In genomic region chr20:13744403-13744802, GRCh38 we compare ENCODE assay signal across 27 cellular contexts. TPM values are rescaled to one million over a fixed set of nuclear protein-coding genes. Genes with fewer than 3 reads are reported as not detected.
DNase-seq lines count a peak whose midpoint lies in the region; ATAC-seq, FAIRE-seq and TF ChIP-seq lines count a peak whose summit lies in the region.
"Had no signal": no experiment of that assay in that cellular context is flagged by ENCODE, and none has a peak within 500 bp of the region (broad histone marks: within the 10 kb centered on the region; RNA-seq: fewer than 3 reads in every experiment).

No MANE protein-coding gene starts in this region.

- SMC1A ChIA-PET in GM12878 (lab: Charles Lee; ENCODE audit: uncharacterized antibody, unreplicated experiment) = interaction anchor here (0.9 kb wide), 1 partner anchor 13 kb away, joined by 3 read pairs; no protein-coding TSS in a partner anchor

- in situ Hi-C loops in GM12878 (cut with MboI) = no loop called here

- ATAC-seq in A549 (0 out of 6 replicates have a peak, but pooled peaks of 1 of the 2 experiments have one; percentile 30), GM12878 (no peak)
- ATAC-seq in activated naive CD8-positive, alpha-beta T cell treated with anti-CD3 and anti-CD28 coated beads, Interleukin-2, amount 50 U/mL, for 24 hours = no peak
- ATAC-seq: T-cell had no signal

- no peak for DNase-seq in A549 (ENCODE audit: low read depth in 1 of 2, low spot score in 1 of 2)
- peak; percentile 29 for DNase-seq in EL
- no peak for DNase-seq in GM12878 (ENCODE audit: low read depth, low spot score)
- DNase-seq in keratinocyte (ENCODE audit: low read depth, low spot score) = no peak
- DNase-seq in H7 = no peak
- DNase-seq in small intestine = no peak
- DNase-seq in activated naive CD8-positive, alpha-beta T cell treated with anti-CD3 and anti-CD28 coated beads, Interleukin-2, amount 50 U/mL, for 24 hours = no peak
- DNase-seq in lower leg skin (ENCODE audit: low spot score in 2 of 2) = no peak
- DNase-seq: activated CD4-positive, alpha-beta T cell treated with anti-CD3 and anti-CD28 coated beads for 48 hours; activated CD8-positive, alpha-beta memory T cell treated with anti-CD3 and anti-CD28 coated beads for 24 hours; activated naive CD4-positive, alpha-beta T cell; activated T-cell treated with anti-CD3 and anti-CD28 coated beads, Interleukin-2, amount 50 U/mL, for 1 hour; CD8-positive, alpha-beta memory T cell; hypothalamus; Kasumi-1; MV-4-11; NCI-H1694; NCI-H446 treated with DMSO at 0.1 percent for 48 hours; NCI-H82; RPMI8226; stimulated activated CD4-positive, alpha-beta T cell treated with anti-CD3 and anti-CD28 coated beads, Interleukin-4, amount 100 ng/mL, for 24 hours; T-cell; tibial artery; WERI-Rb-1 had no signal

- H4K20me1 ChIP-seq in GM12878 (ENCODE audit: control insufficient read depth, insufficient read depth) = no peaks in the 10 kb centered on the region
- H4K20me1 ChIP-seq in keratinocyte (ENCODE audit: control insufficient read depth, extremely low read depth, insufficient read depth, low read length) = no peaks in the 10 kb centered on the region

- no peaks in the 10 kb centered on the region for H3K27me3 ChIP-seq in GM12878 (replicated peaks in 1 of 2; ENCODE audit: control insufficient read depth in 2 of 2, insufficient read depth in 2 of 2, low read length in 1 of 2)
- H3K27me3 ChIP-seq in keratinocyte (ENCODE audit: control insufficient read depth, extremely low read depth, insufficient read depth, low read length) = no peaks in the 10 kb centered on the region
- no peaks in the 10 kb centered on the region for H3K27me3 ChIP-seq in H7 (ENCODE audit: control insufficient read depth, insufficient read depth, low read length)
- no peaks in the 10 kb centered on the region for H3K27me3 ChIP-seq in small intestine (ENCODE audit: control insufficient read depth in 2 of 2, insufficient read depth in 2 of 2, low read length in 2 of 2)
- H3K27me3 ChIP-seq: tibial artery had no signal

- dilution Hi-C loops in keratinocyte (cut with MboI; ENCODE audit: extremely low pct_ligation_motif_present, low sequenced_read_pairs) = no loop called here

- 56% methylated on average over 1 of the region's 1 CpG for WGBS in A549 (ENCODE audit: missing lambda C conversion rate)
- 0% methylated on average over 1 of the region's 1 CpG for WGBS in GM12878 (ENCODE audit: insufficient coverage, insufficient replicate concordance, low lambda C conversion rate, missing lambda C conversion rate)
- WGBS in small intestine, 3 donors = 61 to 80% (median 70%) methylated on average over 1 of the region's 1 CpG
- WGBS in lower leg skin, 2 donors = 63 to 87% methylated on average over 1 of the region's 1 CpG

- peaks cover 22% of the 10 kb centered on the region for H3K9me3 Mint-ChIP-seq in activated naive CD8-positive, alpha-beta T cell treated with anti-CD3 and anti-CD28 coated beads, Interleukin-2, amount 50 U/mL, for 24 hours

- H3K27ac ChIP-seq in A549 (no peak overlapping the region), GM12878 (ENCODE audit: control insufficient read depth, insufficient read depth) (no peak overlapping the region), keratinocyte (ENCODE audit: control insufficient read depth, insufficient read depth, low read length) (no peak overlapping the region), small intestine (ENCODE audit: low read depth in 1 of 2, low read length in 1 of 2) (no peak overlapping the region)
- H3K27ac ChIP-seq: prostate gland, WERI-Rb-1 had no signal

- peaks cover 59% of the 10 kb centered on the region for H3K36me3 Mint-ChIP-seq in activated naive CD8-positive, alpha-beta T cell treated with anti-CD3 and anti-CD28 coated beads, Interleukin-2, amount 50 U/mL, for 24 hours (ENCODE audit: low read depth)

- no peak overlapping the region for H3K4me3 Mint-ChIP-seq in activated naive CD8-positive, alpha-beta T cell treated with anti-CD3 and anti-CD28 coated beads, Interleukin-2, amount 50 U/mL, for 24 hours
- H3K4me3 Mint-ChIP-seq: B cell; CD8-positive, alpha-beta memory T cell; T-cell had no signal

- FAIRE-seq in A549 (lab: Jason Lieb, UNC) (peak; percentile 65), GM12878 (lab: Jason Lieb, UNC) (no peak), keratinocyte (lab: Jason Lieb, UNC) (peak; percentile 9), small intestine (lab: Jason Lieb, UNC) (no peak)
- FAIRE-seq: G401.6 had no signal

- CTCF ChIA-PET in A549 (lab: Yijun Ruan, JAX) (interaction anchor here (0.7 to 1.3 kb wide), 2 partner anchors 18 to 28 kb away, joined by 3 read pairs; no protein-coding TSS in a partner anchor), GM12878 (lab: Yijun Ruan, JAX) (interaction anchor here (0.6 kb wide), 1 partner anchor 27 kb away, joined by 3 read pairs; no protein-coding TSS in a partner anchor)

- peaks cover 15% of the 10 kb centered on the region for H3K9me3 ChIP-seq in A549
- H3K9me3 ChIP-seq in GM12878 (replicated peaks; ENCODE audit: control insufficient read depth, insufficient read depth, low read length) = no peaks in the 10 kb centered on the region
- H3K9me3 ChIP-seq in keratinocyte (ENCODE audit: control insufficient read depth, low read depth, low read length) = no peaks in the 10 kb centered on the region
- H3K9me3 ChIP-seq in small intestine (ENCODE audit: control insufficient read depth, low read depth) = no peaks in the 10 kb centered on the region
- H3K9me3 ChIP-seq: prostate gland, tibial artery had no signal

- peaks cover 19% of the 10 kb centered on the region for H3K4me1 Mint-ChIP-seq in activated naive CD8-positive, alpha-beta T cell treated with anti-CD3 and anti-CD28 coated beads, Interleukin-2, amount 50 U/mL, for 24 hours
- H3K4me1 Mint-ChIP-seq: B cell; CD8-positive, alpha-beta memory T cell; T-cell had no signal

- H3K4me2 ChIP-seq in A549 = no peak overlapping the region
- no peak overlapping the region for H3K4me2 ChIP-seq in GM12878 (ENCODE audit: control insufficient read depth, insufficient read depth)
- no peak overlapping the region for H3K4me2 ChIP-seq in keratinocyte (ENCODE audit: control insufficient read depth, extremely low read depth, insufficient read depth, low read depth, low read length)

- intact Hi-C loops in GM12878 (cut with micrococcal nuclease; ENCODE audit: unreplicated experiment) (no loop called here), lower leg skin (cut with DNase I; ENCODE audit: low total_unique reads) (no loop called here)

- RAD21 ChIA-PET in GM12878 (lab: Charles Lee; ENCODE audit: unreplicated experiment) = no interaction called here

- no TSS peak for BruUV-seq in GM12878 (replicated peaks; lab: Mats Ljungman, UMichigan)

- TF ChIP-seq POLR2A in A549 (IDR thresholded peaks at IDR 0.05; ENCODE audit: low read length) = no peak
- no peak for TF ChIP-seq POLR2A in GM12878 (IDR thresholded peaks at IDR 0.05; ENCODE audit: low read depth, low read length)
- no peak for TF ChIP-seq POLR2A in lower leg skin (IDR thresholded peaks at IDR 0.05)

- H3K4me3 ChIP-seq in A549 (no peak overlapping the region), GM12878 (no peak overlapping the region), keratinocyte (ENCODE audit: control insufficient read depth in 2 of 3, extremely low read depth in 1 of 3, insufficient read depth in 2 of 3, low read depth in 1 of 3, low read length in 3 of 3) (no peak overlapping the region), H7 (ENCODE audit: insufficient read depth, low read depth, low read length) (no peak overlapping the region), small intestine (ENCODE audit: low read depth in 1 of 2, low read length in 2 of 2) (no peak overlapping the region), lower leg skin (ENCODE audit: low read depth, poor library complexity, severe bottlenecking) (no peak overlapping the region)
- H3K4me3 ChIP-seq: prostate gland, tibial artery had no signal

- TF ChIP-seq EP300 in A549 (IDR thresholded peaks at IDR 0.05) (no peak), GM12878 (IDR thresholded peaks at IDR 0.05; ENCODE audit: borderline replicate concordance in 1 of 2, control insufficient read depth in 1 of 2, low read depth in 2 of 2, low read length in 2 of 2) (no peak)

- no peaks in the 10 kb centered on the region for H3K4me1 ChIP-seq in A549
- H3K4me1 ChIP-seq in GM12878 (ENCODE audit: control insufficient read depth, insufficient read depth, low read length) = no peaks in the 10 kb centered on the region
- peaks cover 2% of the 10 kb centered on the region for H3K4me1 ChIP-seq in keratinocyte (ENCODE audit: control insufficient read depth, extremely low read depth, insufficient read depth, low read length)
- no peaks in the 10 kb centered on the region for H3K4me1 ChIP-seq in small intestine (ENCODE audit: control insufficient read depth in 2 of 2, insufficient read depth in 1 of 2, low read depth in 1 of 2, low read length in 1 of 2)
- H3K4me1 ChIP-seq: prostate gland had no signal

- H3K9ac ChIP-seq in GM12878 (ENCODE audit: control insufficient read depth, insufficient read depth, low read length) (no peak overlapping the region), keratinocyte (ENCODE audit: control insufficient read depth, extremely low read depth, insufficient read depth, low read length) (no peak overlapping the region)

- H3K9me1 ChIP-seq in keratinocyte (ENCODE audit: control insufficient read depth, extremely low read depth, insufficient read depth, low read length) = no peaks in the 10 kb centered on the region

- no peak overlapping the region for H3K27ac Mint-ChIP-seq in activated naive CD8-positive, alpha-beta T cell treated with anti-CD3 and anti-CD28 coated beads, Interleukin-2, amount 50 U/mL, for 24 hours
- H3K27ac Mint-ChIP-seq: B cell, T-cell had no signal

- TF ChIP-seq CTCF in A549 (IDR thresholded peaks at IDR 0.05) = no peak
- no peak for TF ChIP-seq CTCF in GM12878 (IDR thresholded peaks at IDR 0.05 in 2 of 3, conservative IDR thresholded peaks at IDR 0.05 in 1 of 3; ENCODE audit: control insufficient read depth in 2 of 3, extremely low read depth in 1 of 3, insufficient read depth in 1 of 3, low read depth in 3 of 3, low read length in 3 of 3)
- no peak for TF ChIP-seq CTCF in keratinocyte (optimal IDR thresholded peaks at IDR 0.05 in 1 of 3, IDR thresholded peaks at IDR 0.05 in 1 of 3, conservative IDR thresholded peaks at IDR 0.05 in 1 of 3; ENCODE audit: extremely low read depth in 1 of 3, insufficient read depth in 2 of 3, low read length in 3 of 3)
- TF ChIP-seq CTCF in lower leg skin (IDR thresholded peaks at IDR 0.05) = no peak

- TF ChIP-seq RAD21 in A549 (conservative IDR thresholded peaks at IDR 0.05 in 1 of 2, IDR thresholded peaks at IDR 0.05 in 1 of 2) (no peak), GM12878 (IDR thresholded peaks at IDR 0.05; ENCODE audit: insufficient read depth, low read depth, low read length) (no peak)

- H3K27me3 Mint-ChIP-seq in activated naive CD8-positive, alpha-beta T cell treated with anti-CD3 and anti-CD28 coated beads, Interleukin-2, amount 50 U/mL, for 24 hours = no peaks in the 10 kb centered on the region
- H3K27me3 Mint-ChIP-seq: B cell; CD8-positive, alpha-beta memory T cell; T-cell had no signal

- H3K79me2 ChIP-seq in GM12878 (ENCODE audit: control insufficient read depth, insufficient read depth, low read length) (no peaks in the 10 kb centered on the region), keratinocyte (ENCODE audit: control insufficient read depth, insufficient read depth, low read length) (no peaks in the 10 kb centered on the region)

- H3K36me3 ChIP-seq in GM12878 (ENCODE audit: control insufficient read depth in 2 of 2, insufficient read depth in 2 of 2, low read length in 1 of 2) (no peaks in the 10 kb centered on the region; a peak in 2 of 4 replicates), keratinocyte (ENCODE audit: control insufficient read depth in 2 of 2, extremely low read depth in 1 of 2, insufficient read depth in 2 of 2, low read length in 2 of 2) (peaks cover 2 to 8% of the 10 kb centered on the region in 2 experiments), H7 (replicated peaks; ENCODE audit: control insufficient read depth, insufficient read depth, low read length) (peaks cover 4% of the 10 kb centered on the region), small intestine (ENCODE audit: control insufficient read depth in 2 of 2, insufficient read depth in 2 of 2, low read length in 2 of 2) (peaks cover 3% of the 10 kb centered on the region in 2 donors)
- H3K36me3 ChIP-seq: prostate gland had no signal

- H2AFZ ChIP-seq in GM12878 (ENCODE audit: control insufficient read depth, low read depth, low read length) (no peak overlapping the region), keratinocyte (ENCODE audit: control insufficient read depth, low read length) (no peak overlapping the region)

- POLR2A ChIA-PET in A549 (lab: Yijun Ruan, JAX) = no interaction called here
- POLR2A ChIA-PET in GM12878 (lab: Charles Lee) = no interaction called here

RNA-seq across cellular contexts. Expression of gene ESF1, which starts 40.3 kb away (rescaled TPM):
- polyA plus RNA-seq in A549 (2011; rRNA removed) (12.2 and 30.5 TPM in 2 replicates), A549 (2017; fragmentation: RNase III; extraction: RNeasy Plus Mini Kit Qiagen cat#74134 plus additional on column Dnase treatment) (30.6 to 34.8 TPM (median 32.3 TPM) in 3 replicates), GM12878 (2011; rRNA removed) (9.4 and 18.3 TPM in 2 replicates), GM12878 (2014; fragmentation: Illumina TruSeq; extraction: Trizol) (36.2 and 46.3 TPM in 2 replicates), GM12878 (2014; fragmentation: Nextera tagmentation; extraction: Ambion mirVana) (10 to 100 TPM; 20.2 to 27.6 TPM), GM12878 (2014; rRNA removed) (11.5 and 16.5 TPM in 2 replicates), GM12878 (2016; fragmentation: Nextera tagmentation; extraction: Ambion mirVana) (10 to 100 TPM; 11.0 to 14.1 TPM), keratinocyte (3.9 to 10.8 TPM (median 4.9 TPM) in 3 replicates), small intestine (1 to 10 TPM; 7.2 to 9.2 (median 8.4) TPM)
- 2.3 and 3.1 TPM in 2 replicates for polyA plus RNA-seq in A549 (2012; cell fraction: cytosol; rRNA removed)
- 1.1 and 1.4 TPM in 2 replicates for polyA plus RNA-seq in A549 (2012; cell fraction: nucleus; rRNA removed)
- 1.7 and 1.8 TPM in 2 replicates for polyA minus RNA-seq in A549 (2011; rRNA and poly(A)+ RNA removed)
- total RNA-seq in GM12878 (2013; cell fraction: nucleolus; rRNA removed) = 35.3 and 35.5 TPM in 2 replicates
- total RNA-seq in GM12878 (2014; rRNA removed) (9.2 and 15.0 TPM in 2 replicates), GM12878 (2014; rRNA removed; fragmentation: Illumina TruSeq; extraction: Trizol) (32.9 and 36.3 TPM in 2 replicates), GM12878 (2021) (19.1 and 20.2 TPM in 2 replicates), lower leg skin (10 to 100 TPM in 3 of 4 donors, 1 to 10 TPM in 1; 9.5 to 11.1 (median 10.8) TPM)
- polyA plus RNA-seq in GM12878 (2011; ENCODE audit: low read depth) = 9.6 TPM
- polyA plus RNA-seq in GM12878 (2011; cell fraction: cytosol; rRNA removed) = 1.0 and 1.6 TPM in 2 replicates
- 2.6 and 6.4 TPM in 2 replicates for polyA plus RNA-seq in GM12878 (2011; cell fraction: nucleus; rRNA removed)
- polyA plus RNA-seq in GM12878 (2012) = 15.6 and 17.3 TPM in 2 replicates
- polyA minus RNA-seq in GM12878 (2011; rRNA and poly(A)+ RNA removed) = 2.0 and 2.2 TPM in 2 replicates
- 4.3 and 4.4 TPM in 2 replicates for polyA minus RNA-seq in GM12878 (2011; cell fraction: cytosol; rRNA and poly(A)+ RNA removed)
- 2.7 and 7.0 TPM in 2 replicates for polyA minus RNA-seq in GM12878 (2011; cell fraction: nucleus; rRNA and poly(A)+ RNA removed)
- polyA plus RNA-seq in keratinocyte (2011; ENCODE audit: low read depth) = 82.0 TPM
- 4.3 and 4.6 TPM in 2 replicates for polyA plus RNA-seq in keratinocyte (2011; cell fraction: cytosol; rRNA removed)
- polyA plus RNA-seq in keratinocyte (2011; cell fraction: nucleus; rRNA removed) = 6.0 and 13.8 TPM in 2 replicates
- polyA plus RNA-seq in keratinocyte (2012; ENCODE audit: low replicate concordance) = 18.3 and 23.5 TPM in 2 replicates
- polyA minus RNA-seq in keratinocyte = 0.30 to 1.8 TPM in 2 of 3 replicates, not detected in the other
- 2.3 TPM for polyA minus RNA-seq in keratinocyte (2011; cell fraction: cytosol; rRNA and poly(A)+ RNA removed)
- polyA minus RNA-seq in keratinocyte (2011; cell fraction: nucleus; rRNA and poly(A)+ RNA removed) = 2.3 and 6.5 TPM in 2 replicates
- total RNA-seq in H7 (2014; rRNA removed; shearing (Covaris generic)) = 7.4 and 15.8 TPM in 2 replicates

RNA-seq across cellular contexts. Expression of gene NDUFAF5, which starts 40.4 kb away (rescaled TPM):
- polyA plus RNA-seq in A549 (2011; rRNA removed) (36.6 and 53.5 TPM in 2 replicates), A549 (2017; fragmentation: RNase III; extraction: RNeasy Plus Mini Kit Qiagen cat#74134 plus additional on column Dnase treatment) (25.4 to 29.2 TPM (median 27.0 TPM) in 3 replicates), GM12878 (2011; rRNA removed) (28.5 and 41.9 TPM in 2 replicates), GM12878 (2014; fragmentation: Illumina TruSeq; extraction: Trizol) (23.9 and 38.5 TPM in 2 replicates), GM12878 (2014; fragmentation: Nextera tagmentation; extraction: Ambion mirVana) (10 to 100 TPM; 24.7 to 27.5 TPM), GM12878 (2014; rRNA removed) (19.0 and 28.8 TPM in 2 replicates), GM12878 (2016; fragmentation: Nextera tagmentation; extraction: Ambion mirVana) (10 to 100 TPM; 30.6 to 33.1 TPM), keratinocyte (12.8 to 26.4 TPM (median 16.1 TPM) in 3 replicates), small intestine (10 to 100 TPM; 20.5 to 46.7 (median 34.0) TPM)
- 14.2 and 16.2 TPM in 2 replicates for polyA plus RNA-seq in A549 (2012; cell fraction: cytosol; rRNA removed)
- polyA plus RNA-seq in A549 (2012; cell fraction: nucleus; rRNA removed) = 7.9 and 20.2 TPM in 2 replicates
- polyA minus RNA-seq in A549 (2011; rRNA and poly(A)+ RNA removed) = 14.5 and 16.4 TPM in 2 replicates
- 61.2 and 61.3 TPM in 2 replicates for total RNA-seq in GM12878 (2013; cell fraction: nucleolus; rRNA removed)
- total RNA-seq in GM12878 (2014; rRNA removed) (15.6 and 19.8 TPM in 2 replicates), GM12878 (2014; rRNA removed; fragmentation: Illumina TruSeq; extraction: Trizol) (24.8 and 25.2 TPM in 2 replicates), GM12878 (2021) (27.2 and 36.9 TPM in 2 replicates), lower leg skin (10 to 100 TPM; 10.4 to 17.5 (median 12.9) TPM)
- polyA plus RNA-seq in GM12878 (2011; ENCODE audit: low read depth) = 19.1 TPM
- 8.9 and 11.0 TPM in 2 replicates for polyA plus RNA-seq in GM12878 (2011; cell fraction: cytosol; rRNA removed)
- 25.4 and 31.0 TPM in 2 replicates for polyA plus RNA-seq in GM12878 (2011; cell fraction: nucleus; rRNA removed)
- 15.2 and 20.9 TPM in 2 replicates for polyA plus RNA-seq in GM12878 (2012)
- polyA minus RNA-seq in GM12878 (2011; rRNA and poly(A)+ RNA removed) = 9.8 and 15.4 TPM in 2 replicates
- 3.0 and 3.1 TPM in 2 replicates for polyA minus RNA-seq in GM12878 (2011; cell fraction: cytosol; rRNA and poly(A)+ RNA removed)
- 15.2 and 21.0 TPM in 2 replicates for polyA minus RNA-seq in GM12878 (2011; cell fraction: nucleus; rRNA and poly(A)+ RNA removed)
- 17.9 TPM for polyA plus RNA-seq in keratinocyte (2011; ENCODE audit: low read depth)
- polyA plus RNA-seq in keratinocyte (2011; cell fraction: cytosol; rRNA removed) = 11.5 and 22.4 TPM in 2 replicates
- polyA plus RNA-seq in keratinocyte (2011; cell fraction: nucleus; rRNA removed) = 20.4 and 25.2 TPM in 2 replicates
- 16.4 and 18.3 TPM in 2 replicates for polyA plus RNA-seq in keratinocyte (2012; ENCODE audit: low replicate concordance)
- 2.8 to 20.2 TPM (median 4.1 TPM) in 3 replicates for polyA minus RNA-seq in keratinocyte
- polyA minus RNA-seq in keratinocyte (2011; cell fraction: cytosol; rRNA and poly(A)+ RNA removed) = 7.3 TPM
- polyA minus RNA-seq in keratinocyte (2011; cell fraction: nucleus; rRNA and poly(A)+ RNA removed) = 8.2 and 19.2 TPM in 2 replicates
- 23.7 and 24.9 TPM in 2 replicates for total RNA-seq in H7 (2014; rRNA removed; shearing (Covaris generic))
